Comparison of ENCODE assay signal across 1 cellular context in genomic region chr15:90934256-90934948, GRCh38.
TF ChIP-seq lines count a peak whose summit lies in the region.

No MANE protein-coding gene starts in this region.

TF ChIP-seq in SK-N-SH treated with all-trans-retinoic acid at 6 μM for 48 hours, 23 proteins besides CTCF, POLR2A, EP300 and RAD21 (continued from another document):
- no peak for TF ChIP-seq CREB5 (CRISPR knock-in tag; IDR thresholded peaks at IDR 0.05; ENCODE audit: low read depth)
- no peak for TF ChIP-seq TCF4 (CRISPR knock-in tag; IDR thresholded peaks at IDR 0.05; ENCODE audit: borderline replicate concordance)
- no peak for TF ChIP-seq SNAI2 (CRISPR knock-in tag; IDR thresholded peaks at IDR 0.05)
- TF ChIP-seq PATZ1 (CRISPR knock-in tag; IDR thresholded peaks at IDR 0.05; ENCODE audit: borderline replicate concordance) = no peak
